ENCODE assay signal across 8 cellular contexts in the genomic region with DNA sequence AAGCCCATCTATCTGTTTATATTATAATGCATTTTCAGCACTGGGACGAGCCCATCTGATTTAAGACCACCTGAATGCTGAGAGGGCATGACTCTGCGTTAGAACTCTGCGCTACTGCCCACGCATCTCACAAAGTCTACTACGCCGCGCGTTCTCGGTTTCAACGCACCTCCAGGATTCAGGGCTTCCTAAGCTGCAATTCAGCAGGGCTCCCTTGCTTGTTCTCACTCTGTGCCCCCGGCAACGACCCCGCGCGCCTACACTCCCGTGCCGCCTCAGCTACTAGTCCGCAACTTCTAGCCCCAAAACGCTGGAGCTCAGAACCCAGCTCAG. TPM values are rescaled to one million over a fixed set of nuclear protein-coding genes. Genes with fewer than 3 reads are reported as not detected.
A peak's percentile ranks its signal among the peaks of the same experiment; 100 is the strongest.
DNase-seq lines count a peak whose midpoint lies in the region; ATAC-seq, FAIRE-seq and TF ChIP-seq lines count a peak whose summit lies in the region.

No MANE protein-coding gene starts in this region.

- no peaks in the 10 kb centered on the region for H3K36me3 ChIP-seq in GM06990 (ENCODE audit: control insufficient read depth, insufficient read depth, low read length)

- H3K36me3 Mint-ChIP-seq in activated CD4-positive, alpha-beta memory T cell treated with anti-CD3 and anti-CD28 coated beads for 36 hours = no peaks in the 10 kb centered on the region

- POLR2A ChIA-PET in activated CD4-positive, alpha-beta memory T cell treated with anti-CD3 and anti-CD28 coated beads for 36 hours (lab: Charles Lee) = no interaction called here

- H3K27me3 Mint-ChIP-seq in activated CD4-positive, alpha-beta memory T cell treated with anti-CD3 and anti-CD28 coated beads for 36 hours = peaks cover 61% of the 10 kb centered on the region

- H3K9me3 Mint-ChIP-seq in activated CD4-positive, alpha-beta memory T cell treated with anti-CD3 and anti-CD28 coated beads for 36 hours = no peaks in the 10 kb centered on the region

- no peak for FAIRE-seq in D721Med (lab: Jason Lieb, UNC)

- intact Hi-C loops in activated CD4-positive, alpha-beta memory T cell treated with anti-CD3 and anti-CD28 coated beads for 36 hours (cut with micrococcal nuclease) = loop anchor here (1.0 to 10.0 kb wide), 3 partner anchors 116 to 1734 kb away; partner anchors contain the start of genes DHX36 and SLC33A1
- intact Hi-C loops in head of caudate nucleus (cut with DNase I) = no loop called here

- no peaks in the 10 kb centered on the region for H3K9me3 ChIP-seq in iPS-18c (ENCODE audit: control insufficient read depth, insufficient read depth, low read length)

- no peaks in the 10 kb centered on the region; the same call in 1 of the 2 replicates for H3K27me3 ChIP-seq in GM06990 (replicated peaks; ENCODE audit: control insufficient read depth, insufficient read depth, low read length)

- CTCF ChIA-PET in activated CD4-positive, alpha-beta memory T cell treated with anti-CD3 and anti-CD28 coated beads for 36 hours (lab: Charles Lee) = interaction anchor here (0.6 to 1.3 kb wide), 4 partner anchors 126 to 337 kb away, joined by 3 to 5 read pairs (median 4); no protein-coding TSS in a partner anchor

- H3K4me3 ChIP-seq in GM06990 (replicated peaks; ENCODE audit: low read depth, low read length) (peak overlapping the region; percentile 41), iPS-18c (ENCODE audit: insufficient read depth, low read depth, low read length) (peak overlapping the region; percentile 89)

- peak overlapping the region; percentile 79 for H3K4me3 Mint-ChIP-seq in activated CD4-positive, alpha-beta memory T cell treated with anti-CD3 and anti-CD28 coated beads for 36 hours

- TF ChIP-seq CTCF in GM06990 (IDR thresholded peaks at IDR 0.05; ENCODE audit: insufficient read depth, low read length, poor library complexity, severe bottlenecking) (no peak), D721Med (IDR thresholded peaks at IDR 0.05; ENCODE audit: insufficient read depth, missing control alignments) (no peak)

- ATAC-seq in HG02870 (IDR thresholded peaks at IDR 0.05; ENCODE audit: unreplicated experiment) = peak; percentile 23
- peak; percentile 28 for ATAC-seq in stimulated activated naive CD8-positive, alpha-beta T cell treated with anti-CD3 and anti-CD28 coated beads, Interleukin-15, Interleukin-2, amounts not matched to agents 100 U/mL and 50 U/mL, for 24 hours

- no peak overlapping the region for H3K27ac Mint-ChIP-seq in activated CD4-positive, alpha-beta memory T cell treated with anti-CD3 and anti-CD28 coated beads for 36 hours

- H3K4me1 Mint-ChIP-seq in activated CD4-positive, alpha-beta memory T cell treated with anti-CD3 and anti-CD28 coated beads for 36 hours (ENCODE audit: low read depth) = peaks cover 22% of the 10 kb centered on the region

- no peak for DNase-seq in GM06990 (ENCODE audit: extremely low read depth, insufficient read length)
- no peak for DNase-seq in activated CD4-positive, alpha-beta memory T cell treated with anti-CD3 and anti-CD28 coated beads for 36 hours
- no peak for DNase-seq in stimulated activated naive CD8-positive, alpha-beta T cell treated with anti-CD3 and anti-CD28 coated beads, Interleukin-15, Interleukin-2, amounts not matched to agents 100 U/mL and 50 U/mL, for 24 hours
- DNase-seq in head of caudate nucleus = no peak
- no peak for DNase-seq in D721Med (ENCODE audit: insufficient read length, low spot score)
- no peak for DNase-seq in NCI-H524 (lab: John Stamatoyannopoulos, UW)

RNA-seq across cellular contexts. Expression of gene ARHGEF26, which starts 0.3 kb away (rescaled TPM):
- total RNA-seq in activated CD4-positive, alpha-beta memory T cell treated with anti-CD3 and anti-CD28 coated beads for 36 hours = under 1 TPM; 0.24 to 0.34 TPM
